Comparison of ENCODE assay signal across 8 cellular contexts in the genomic region with DNA sequence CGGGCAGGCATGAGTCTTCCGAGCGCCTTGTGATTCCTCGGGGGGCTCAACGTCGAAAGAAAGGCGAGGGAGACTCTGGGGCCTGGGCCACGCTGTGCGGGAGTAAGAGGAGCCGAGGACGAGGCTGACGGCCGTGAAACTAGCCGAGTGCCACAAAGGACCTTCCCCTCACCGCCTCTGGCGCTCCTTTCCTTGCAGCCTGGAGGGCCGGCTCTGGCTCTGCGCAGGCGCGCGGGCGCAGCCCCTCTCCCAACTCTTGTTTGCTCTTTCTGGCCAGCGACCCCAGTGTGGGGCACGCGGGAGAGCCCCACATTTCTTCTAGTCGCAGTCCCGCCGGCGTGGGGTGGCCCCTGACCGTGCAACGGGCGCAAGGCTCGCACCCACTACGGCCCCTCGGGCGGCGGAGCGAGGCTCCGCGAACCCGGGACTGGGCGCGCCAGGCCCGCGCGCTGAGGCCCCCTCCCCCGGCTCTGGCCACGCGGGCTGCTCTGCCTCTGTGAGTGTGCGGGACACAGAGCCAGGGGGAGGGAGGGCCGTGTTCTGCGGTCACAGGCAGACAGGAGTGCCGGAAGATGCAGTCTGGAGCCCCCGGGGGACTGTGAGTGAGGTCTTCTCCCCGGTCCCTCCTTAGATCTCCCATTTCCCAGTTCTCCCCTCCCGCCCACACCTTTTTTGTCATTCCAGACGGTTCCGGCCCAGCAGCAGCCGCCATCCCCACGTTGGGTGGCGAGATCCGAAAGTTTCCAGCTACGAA. TPM values are rescaled to one million over a fixed set of nuclear protein-coding genes. Genes with fewer than 3 reads are reported as not detected.
DNase-seq lines count a peak whose midpoint lies in the region; ATAC-seq and TF ChIP-seq lines count a peak whose summit lies in the region.

No MANE protein-coding gene starts in this region.

- ATAC-seq in RWPE2 (ENCODE audit: low read depth) (peak; percentile 14; the same call in 1 of the 3 replicates), gastroesophageal sphincter (no peak), HG03378 (IDR thresholded peaks at IDR 0.05; ENCODE audit: unreplicated experiment) (no peak)

- H3K9me3 ChIP-seq in RWPE2 (ENCODE audit: severe bottlenecking): no peaks in the 10 kb centered on the region
- no peaks in the 10 kb centered on the region for H3K9me3 ChIP-seq in gastroesophageal sphincter
- H3K9me3 ChIP-seq in neutrophil: no peaks in the 10 kb centered on the region
- H3K9me3 ChIP-seq in thyroid gland: no peaks in the 10 kb centered on the region

- WGBS in gastroesophageal sphincter (ENCODE audit: low coverage in 1 of 2), 2 donors: 0 to 2% methylated on average over 6 to 12 of the region's 63 CpGs
- WGBS in thyroid gland, 2 donors: 1% methylated on average over 21 to 26 of the region's 63 CpGs

- no peak for TF ChIP-seq EP300 in gastroesophageal sphincter (IDR thresholded peaks at IDR 0.05)

- H3K36me3 ChIP-seq in RWPE2 (ENCODE audit: low read depth): peaks cover 7% of the 10 kb centered on the region
- H3K36me3 ChIP-seq in gastroesophageal sphincter: peaks cover 0 to 14% of the 10 kb centered on the region in 2 donors
- no peaks in the 10 kb centered on the region for H3K36me3 ChIP-seq in neutrophil
- H3K36me3 ChIP-seq in thyroid gland: peaks cover 2 to 5% of the 10 kb centered on the region in 2 donors

- TF ChIP-seq POLR2A in gastroesophageal sphincter (IDR thresholded peaks at IDR 0.05) (peak in 1 of 2 donors; percentile 34), thyroid gland (IDR thresholded peaks at IDR 0.05) (peak; percentile 48 to 80)

- in situ Hi-C loops in Caki2 (cut with HindIII; ENCODE audit: low pct_unique_long_range_greater_than_20kb, low sequenced_read_pairs): no loop called here

- H3K27ac ChIP-seq in RWPE2 (ENCODE audit: poor library complexity, severe bottlenecking) (peak overlapping the region; percentile 90), gastroesophageal sphincter (peak overlapping the region; percentile 98 to 100 (median 100)), neutrophil (peak overlapping the region; percentile 87), thyroid gland (peak overlapping the region; percentile 99 to 100 (median 99))

- H3K27me3 ChIP-seq in RWPE2 (ENCODE audit: insufficient read depth, poor library complexity, severe bottlenecking) (no peaks in the 10 kb centered on the region), gastroesophageal sphincter (no peaks in the 10 kb centered on the region), neutrophil (no peaks in the 10 kb centered on the region), thyroid gland (no peaks in the 10 kb centered on the region)

- intact Hi-C loops in thyroid gland (cut with DNase I): no loop called here

- TF ChIP-seq CTCF in RWPE2 (IDR thresholded peaks at IDR 0.05; ENCODE audit: poor library complexity, severe bottlenecking) (no peak), gastroesophageal sphincter (IDR thresholded peaks at IDR 0.05) (no peak), neutrophil (IDR thresholded peaks at IDR 0.05) (no peak), thyroid gland (IDR thresholded peaks at IDR 0.05) (no peak)

- DNase-seq in Caki2 (ENCODE audit: low read depth) (peak; percentile 69), RWPE2 (ENCODE audit: low spot score) (peak; percentile 65), thyroid gland (peak; percentile 74 to 75)
- peak; percentile 35 for DNase-seq in Jurkat, Clone E6-1 (ENCODE audit: low read depth, low spot score)
- peak; percentile 27 to 46 (median 44) for DNase-seq in activated naive CD4-positive, alpha-beta T cell (lab: John Stamatoyannopoulos, UW)

- no peaks in the 10 kb centered on the region for H3K4me1 ChIP-seq in RWPE2 (ENCODE audit: insufficient read depth, poor library complexity, severe bottlenecking)
- peaks cover 0 to 27% (median 7%) of the 10 kb centered on the region in 3 donors for H3K4me1 ChIP-seq in gastroesophageal sphincter
- H3K4me1 ChIP-seq in neutrophil (ENCODE audit: control insufficient read depth in 1 of 2, insufficient read depth in 1 of 2, low read depth in 1 of 2, low read length in 1 of 2): peaks cover 33 to 38% of the 10 kb centered on the region in 2 experiments
- H3K4me1 ChIP-seq in thyroid gland: peaks cover 19 to 24% of the 10 kb centered on the region in 2 donors

- peak overlapping the region; percentile 89 for H3K4me3 ChIP-seq in Jurkat, Clone E6-1 (ENCODE audit: low read length)
- H3K4me3 ChIP-seq in RWPE2 (ENCODE audit: severe bottlenecking): peak overlapping the region; percentile 69
- peak overlapping the region; percentile 96 to 97 for H3K4me3 ChIP-seq in gastroesophageal sphincter
- peak overlapping the region; percentile 93 to 94 for H3K4me3 ChIP-seq in neutrophil (ENCODE audit: low read depth in 1 of 2, low read length in 1 of 2)
- H3K4me3 ChIP-seq in thyroid gland (replicated peaks in 1 of 3): peak overlapping the region; percentile 88 to 99 (median 91)

RNA-seq across cellular contexts. Expression of a gene that starts 1.0 kb away (rescaled TPM):
- 24.2 and 30.9 TPM in 2 replicates for total RNA-seq in Caki2 (2014; rRNA removed; shearing (Covaris generic); ENCODE audit: low replicate concordance)
- polyA plus RNA-seq in Jurkat, Clone E6-1 (2012; ENCODE audit: insufficient read depth, insufficient read length): 9.1 TPM
- total RNA-seq in gastroesophageal sphincter: 100 to 1,000 TPM in 1 of 4 donors, 10 to 100 TPM in 3; 59.3 to 163 (median 84.1) TPM
- total RNA-seq in thyroid gland: 100 to 1,000 TPM in 3 of 4 donors, 10 to 100 TPM in 1; 66.5 to 130 (median 115) TPM

RNA-seq across cellular contexts. Expression of a gene that starts 20.9 kb away (rescaled TPM):
- total RNA-seq in Caki2 (2014; rRNA removed; shearing (Covaris generic); ENCODE audit: low replicate concordance): 131 and 134 TPM in 2 replicates
- polyA plus RNA-seq in Jurkat, Clone E6-1 (2012; ENCODE audit: insufficient read depth, insufficient read length): 165 TPM
- total RNA-seq in gastroesophageal sphincter: 10 to 100 TPM; 26.7 to 44.5 (median 39.2) TPM
- total RNA-seq in thyroid gland: 10 to 100 TPM; 22.4 to 58.3 (median 39.4) TPM

RNA-seq across cellular contexts. Expression of a gene that starts 21.3 kb away (rescaled TPM):
- 117 and 152 TPM in 2 replicates for total RNA-seq in Caki2 (2014; rRNA removed; shearing (Covaris generic); ENCODE audit: low replicate concordance)
- 98.6 TPM for polyA plus RNA-seq in Jurkat, Clone E6-1 (2012; ENCODE audit: insufficient read depth, insufficient read length)
- 100 to 1,000 TPM; 115 to 227 (median 132) TPM for total RNA-seq in gastroesophageal sphincter
- total RNA-seq in thyroid gland: 100 to 1,000 TPM in 3 of 4 donors, 10 to 100 TPM in 1; 81.3 to 205 (median 135) TPM
